27 cellular contexts compared by ENCODE assay signal in genomic region chr2:148542614-148543013, GRCh38.
"Had no signal": no experiment of that assay in that cellular context is flagged by ENCODE, and none has a peak within 500 bp of the region (broad histone marks: within the 10 kb centered on the region; RNA-seq: fewer than 3 reads in every experiment).

No MANE protein-coding gene starts in this region.

- H3K27me3 Mint-ChIP-seq: activated CD8-positive, alpha-beta T cell treated with anti-CD3 and anti-CD28 coated beads for 36 hours had no signal

- H3K4me1 ChIP-seq: body of pancreas, colonic mucosa had no signal

- H3K27ac Mint-ChIP-seq: activated CD8-positive, alpha-beta T cell treated with anti-CD3 and anti-CD28 coated beads for 36 hours; activated T-helper 1 cell treated with anti-CD3 and anti-CD28 coated beads, Interleukin-12 subunit alpha, Interleukin-12 subunit beta, Interleukin-2, Interleukin-4 antibody, amounts not matched to agents 30 ng/mL and 10 ng/mL and 1 ng/mL, durations not matched to agents 14 hours and 24 hours and 36 hours; WTC11 had no signal

- H3K27ac ChIP-seq: adrenal gland, body of pancreas, colonic mucosa, VCaP had no signal

- H3K9me3 Mint-ChIP-seq: activated CD8-positive, alpha-beta T cell treated with anti-CD3 and anti-CD28 coated beads for 36 hours; activated naive CD4-positive, alpha-beta T cell treated with anti-CD3 and anti-CD28 coated beads, Interleukin-2, amount 10 ng/mL, durations not matched to agents 7 days and 5 days; WTC11 had no signal

- H3K4me3 Mint-ChIP-seq: activated CD8-positive, alpha-beta T cell treated with anti-CD3 and anti-CD28 coated beads for 36 hours; activated naive CD4-positive, alpha-beta T cell treated with anti-CD3 and anti-CD28 coated beads, Interleukin-2, amount 10 ng/mL, durations not matched to agents 7 days and 5 days; activated T-helper 1 cell treated with anti-CD3 and anti-CD28 coated beads, Interleukin-12 subunit alpha, Interleukin-12 subunit beta, Interleukin-2, Interleukin-4 antibody, amounts not matched to agents 30 ng/mL and 10 ng/mL and 1 ng/mL, durations not matched to agents 14 hours and 24 hours and 36 hours; WTC11 had no signal

- H3K36me3 ChIP-seq: adrenal gland, colonic mucosa had no signal

- H3K9me3 ChIP-seq: adrenal gland, body of pancreas, colonic mucosa had no signal

- H3K27me3 ChIP-seq: adrenal gland, body of pancreas, colonic mucosa had no signal

- ATAC-seq: activated CD8-positive, alpha-beta T cell treated with anti-CD3 and anti-CD28 coated beads for 36 hours; activated naive CD4-positive, alpha-beta T cell treated with anti-CD3 and anti-CD28 coated beads, Interleukin-2, amount 50 U/mL, for 72 hours; body of pancreas; esophagus mucosa; WTC11 had no signal

- H3K36me3 Mint-ChIP-seq: WTC11 had no signal

- DNase-seq: activated CD4-positive, alpha-beta T cell treated with anti-CD3 and anti-CD28 coated beads for 48 hours; activated CD4-positive, alpha-beta T cell treated with anti-CD3 and anti-CD28 coated beads, Interleukin-2, amount 50 U/mL, for 1 hour; activated CD4-positive, alpha-beta T cell treated with anti-CD3 and anti-CD28 coated beads, Interleukin-2, amount 50 U/mL, for 48 hours; activated CD8-positive, alpha-beta memory T cell treated with anti-CD3 and anti-CD28 coated beads for 24 hours; activated CD8-positive, alpha-beta T cell treated with anti-CD3 and anti-CD28 coated beads for 36 hours; activated gamma-delta T cell; activated naive CD4-positive, alpha-beta T cell; activated naive CD4-positive, alpha-beta T cell treated with anti-CD3 and anti-CD28 coated beads, Interleukin-2, amount 10 ng/mL, durations not matched to agents 7 days and 5 days; activated T-cell treated with anti-CD3 and anti-CD28 coated beads, Interleukin-2, amount 50 U/mL, for 1 hour; activated T-cell treated with anti-CD3 and anti-CD28 coated beads, Interleukin-2, amount 50 U/mL, for 48 hours; amygdala; aorta; body of pancreas; caudate nucleus; cerebellar nuclear complex; colonic mucosa; effector CD8-positive, alpha-beta T cell; foreskin fibroblast; head of caudate nucleus; hippocampal formation; T-helper 2 cell had no signal

- H3K4me3 ChIP-seq: adrenal gland, body of pancreas, colonic mucosa had no signal
